ENCODE assay signal across 17 cellular contexts in genomic region chr11:57462597-57462996, GRCh38. TPM values are rescaled to one million over a fixed set of nuclear protein-coding genes. Genes with fewer than 3 reads are reported as not detected.
DNase-seq lines count a peak whose midpoint lies in the region; ATAC-seq and TF ChIP-seq lines count a peak whose summit lies in the region.
"Had no signal": no experiment of that assay in that cellular context is flagged by ENCODE, and none has a peak within 500 bp of the region (broad histone marks: within the 10 kb centered on the region; RNA-seq: fewer than 3 reads in every experiment).

No MANE protein-coding gene starts in this region.

- no peaks in the 10 kb centered on the region for H3K9me3 ChIP-seq in osteoblast (ENCODE audit: low read depth, low read length)

- H3K4me1 ChIP-seq in osteoblast (ENCODE audit: insufficient read depth, low read length): peaks cover 6% of the 10 kb centered on the region

- peak overlapping the region; percentile 39 for H3K4me3 Mint-ChIP-seq in activated naive CD8-positive, alpha-beta T cell
- no peak overlapping the region for H3K4me3 Mint-ChIP-seq in activated naive CD8-positive, alpha-beta T cell treated with anti-CD3 and anti-CD28 coated beads, Interleukin-2, amount 50 U/mL, for 24 hours
- H3K4me3 Mint-ChIP-seq in T-cell (peak overlapping the region in 2 of 3 donors; percentile 18 to 52), immature natural killer cell (peak overlapping the region; percentile 25 to 64 (median 30))
- no peak overlapping the region for H3K4me3 Mint-ChIP-seq in activated T-cell treated with anti-CD3 and anti-CD28 coated beads, Interleukin-2, amount 50 U/mL, for 24 hours

- H3K27ac Mint-ChIP-seq in activated naive CD8-positive, alpha-beta T cell: no peak overlapping the region
- no peak overlapping the region for H3K27ac Mint-ChIP-seq in activated naive CD8-positive, alpha-beta T cell treated with anti-CD3 and anti-CD28 coated beads, Interleukin-2, amount 50 U/mL, for 24 hours
- no peak overlapping the region for H3K27ac Mint-ChIP-seq in T-cell
- peak overlapping the region in 2 of 6 donors; percentile 46 to 54 for H3K27ac Mint-ChIP-seq in immature natural killer cell
- H3K27ac Mint-ChIP-seq in activated T-cell treated with anti-CD3 and anti-CD28 coated beads, Interleukin-2, amount 50 U/mL, for 24 hours: no peak overlapping the region
- H3K27ac Mint-ChIP-seq: CD14-positive monocyte had no signal

- no peak overlapping the region for H3K27ac ChIP-seq in osteoblast (ENCODE audit: low read depth, low read length)
- H3K27ac ChIP-seq: PC-9 had no signal

- no peak for TF ChIP-seq CTCF in osteoblast (IDR thresholded peaks at IDR 0.05; ENCODE audit: extremely low read depth, low read depth, low read length)

- no peak for ATAC-seq in activated naive CD8-positive, alpha-beta T cell treated with anti-CD3 and anti-CD28 coated beads, Interleukin-2, amount 50 U/mL, for 24 hours
- ATAC-seq in T-cell (replicated peaks in 1 of 4) (no peak), HG02571 (IDR thresholded peaks at IDR 0.05; ENCODE audit: unreplicated experiment) (no peak)

- POLR2A ChIA-PET in T-cell (lab: Charles Lee): no interaction called here

- no peak overlapping the region for H3K4me3 ChIP-seq in osteoblast (ENCODE audit: insufficient read depth, low read length)
- H3K4me3 ChIP-seq: PC-9 had no signal

- DNase-seq in activated naive CD8-positive, alpha-beta T cell treated with anti-CD3 and anti-CD28 coated beads, Interleukin-2, amount 50 U/mL, for 24 hours: no peak
- DNase-seq in T-cell: no peak
- no peak for DNase-seq in immature natural killer cell
- DNase-seq in osteoblast (ENCODE audit: insufficient read length, low spot score, missing footprints): peak; percentile 63
- DNase-seq in activated T-cell treated with anti-CD3 and anti-CD28 coated beads, Interleukin-2, amount 50 U/mL, for 24 hours: no peak
- no peak for DNase-seq in UCSD-AML1 (lab: John Stamatoyannopoulos, UW; ENCODE audit: unreplicated experiment)
- DNase-seq: 8988T, GF-D8, KBM-7, NCI-H1105, NCI-H1694 treated with DMSO at 0.1 percent for 48 hours, NCI-H446 treated with DMSO at 0.1 percent for 48 hours, NCI-H774, PC-9 had no signal

- peaks cover 23% of the 10 kb centered on the region for H3K4me1 Mint-ChIP-seq in activated naive CD8-positive, alpha-beta T cell (ENCODE audit: low read depth)
- peaks cover 20% of the 10 kb centered on the region for H3K4me1 Mint-ChIP-seq in activated naive CD8-positive, alpha-beta T cell treated with anti-CD3 and anti-CD28 coated beads, Interleukin-2, amount 50 U/mL, for 24 hours
- peaks cover 18 to 33% (median 23%) of the 10 kb centered on the region in 3 donors for H3K4me1 Mint-ChIP-seq in T-cell
- H3K4me1 Mint-ChIP-seq in immature natural killer cell: peaks cover 32 to 34% of the 10 kb centered on the region in 2 donors
- peaks cover 21% of the 10 kb centered on the region for H3K4me1 Mint-ChIP-seq in activated T-cell treated with anti-CD3 and anti-CD28 coated beads, Interleukin-2, amount 50 U/mL, for 24 hours (ENCODE audit: low read depth)

- peaks cover 44% of the 10 kb centered on the region for H3K27me3 ChIP-seq in osteoblast (ENCODE audit: insufficient read depth, low read length)

- H4K20me1 ChIP-seq in osteoblast (ENCODE audit: insufficient read depth, low read length): no peaks in the 10 kb centered on the region

- H3K27me3 Mint-ChIP-seq in activated naive CD8-positive, alpha-beta T cell: peaks cover 9% of the 10 kb centered on the region
- peaks cover 23% of the 10 kb centered on the region for H3K27me3 Mint-ChIP-seq in activated naive CD8-positive, alpha-beta T cell treated with anti-CD3 and anti-CD28 coated beads, Interleukin-2, amount 50 U/mL, for 24 hours
- H3K27me3 Mint-ChIP-seq in T-cell (peaks cover 26 to 33% of the 10 kb centered on the region in 2 donors), immature natural killer cell (ENCODE audit: low read depth in 3 of 3) (peaks cover 10 to 31% (median 23%) of the 10 kb centered on the region in 3 donors)
- H3K27me3 Mint-ChIP-seq in activated T-cell treated with anti-CD3 and anti-CD28 coated beads, Interleukin-2, amount 50 U/mL, for 24 hours: peaks cover 39% of the 10 kb centered on the region

- H3K36me3 Mint-ChIP-seq in activated naive CD8-positive, alpha-beta T cell: no peaks in the 10 kb centered on the region
- H3K36me3 Mint-ChIP-seq in activated naive CD8-positive, alpha-beta T cell treated with anti-CD3 and anti-CD28 coated beads, Interleukin-2, amount 50 U/mL, for 24 hours (ENCODE audit: low read depth): no peaks in the 10 kb centered on the region
- no peaks in the 10 kb centered on the region for H3K36me3 Mint-ChIP-seq in T-cell
- no peaks in the 10 kb centered on the region for H3K36me3 Mint-ChIP-seq in immature natural killer cell
- no peaks in the 10 kb centered on the region for H3K36me3 Mint-ChIP-seq in activated T-cell treated with anti-CD3 and anti-CD28 coated beads, Interleukin-2, amount 50 U/mL, for 24 hours (ENCODE audit: low read depth)

- no peaks in the 10 kb centered on the region for H3K79me2 ChIP-seq in osteoblast (ENCODE audit: insufficient read depth, low read length)

- no peak overlapping the region for H2AFZ ChIP-seq in osteoblast (ENCODE audit: low read length)
- H2AFZ ChIP-seq: PC-9 had no signal

- no peaks in the 10 kb centered on the region for H3K9me3 Mint-ChIP-seq in activated naive CD8-positive, alpha-beta T cell (ENCODE audit: low read depth)
- H3K9me3 Mint-ChIP-seq in activated naive CD8-positive, alpha-beta T cell treated with anti-CD3 and anti-CD28 coated beads, Interleukin-2, amount 50 U/mL, for 24 hours: no peaks in the 10 kb centered on the region
- H3K9me3 Mint-ChIP-seq in T-cell (no peaks in the 10 kb centered on the region), immature natural killer cell (no peaks in the 10 kb centered on the region)
- H3K9me3 Mint-ChIP-seq in activated T-cell treated with anti-CD3 and anti-CD28 coated beads, Interleukin-2, amount 50 U/mL, for 24 hours: no peaks in the 10 kb centered on the region

- no peaks in the 10 kb centered on the region for H3K36me3 ChIP-seq in osteoblast (ENCODE audit: insufficient read depth, low read length)

- CTCF ChIA-PET in T-cell (lab: Charles Lee): no interaction called here

- H3K4me2 ChIP-seq in osteoblast (ENCODE audit: insufficient read depth, low read length): no peak overlapping the region
- H3K4me2 ChIP-seq: PC-9 had no signal

RNA-seq across cellular contexts. Expression of gene RTN4RL2, which starts 2.3 kb away (rescaled TPM):
- 1 to 10 TPM in 1 of 5 donors, under 1 TPM in 4; 0.15 to 1.1 (median 0.29) TPM for total RNA-seq in T-cell
- polyA plus RNA-seq in immature natural killer cell: under 1 TPM; 0.38 to 0.71 (median 0.68) TPM
- 0.29 and 0.36 TPM in 2 replicates for total RNA-seq in osteoblast

RNA-seq across cellular contexts. Expression of gene SLC43A3, which starts 35.7 kb away (rescaled TPM):
- 10 to 100 TPM in 4 of 5 donors, 1 to 10 TPM in 1; 9.9 to 18.1 (median 13.6) TPM for total RNA-seq in T-cell
- 10 to 100 TPM; 11.4 to 17.1 (median 12.4) TPM for polyA plus RNA-seq in immature natural killer cell
- 51.4 and 61.0 TPM in 2 replicates for total RNA-seq in osteoblast

RNA-seq across cellular contexts. Expression of gene SLC43A1, which starts 52.9 kb away (rescaled TPM):
- total RNA-seq in T-cell (10 to 100 TPM in 4 of 5 donors, 1 to 10 TPM in 1; 8.8 to 31.6 (median 25.1) TPM), osteoblast (18.5 and 28.0 TPM in 2 replicates)
- polyA plus RNA-seq in immature natural killer cell: 10 to 100 TPM; 15.8 to 20.3 (median 17.5) TPM

Comparison
In these comparisons a context has a peak if more than half of its experiments do, and no peak if none do; other contexts are left out.
1. H3K4me3 Mint-ChIP-seq: peak in activated naive CD8-positive, alpha-beta T cell (single experiment), T-cell (2 of 3) and immature natural killer cell (5 of 5); none in activated naive CD8-positive, alpha-beta T cell treated with anti-CD3 and anti-CD28 coated beads, Interleukin-2, amount 50 U/mL, for 24 hours (single experiment) and activated T-cell treated with anti-CD3 and anti-CD28 coated beads, Interleukin-2, amount 50 U/mL, for 24 hours (single experiment).